In genomic region chr3:32947466-32948238, GRCh38 we compare ENCODE assay signal across 8 cellular contexts. TPM values are rescaled to one million over a fixed set of nuclear protein-coding genes. Genes with fewer than 3 reads are reported as not detected.
DNase-seq lines count a peak whose midpoint lies in the region; ATAC-seq and TF ChIP-seq lines count a peak whose summit lies in the region.

No MANE protein-coding gene starts in this region.

- H3K4me3 ChIP-seq in WERI-Rb-1 (ENCODE audit: low read depth, low read length) (no peak overlapping the region), breast epithelium (no peak overlapping the region)

- intact Hi-C loops in breast epithelium (cut with DNase I; ENCODE audit: low total_unique reads) = no loop called here

- in situ Hi-C loops in ACHN (cut with HindIII; ENCODE audit: low pct_ligation_motif_present, low pct_unique_long_range_greater_than_20kb, low sequenced_read_pairs) = no loop called here

- H3K36me3 ChIP-seq in WERI-Rb-1 (no peaks in the 10 kb centered on the region), breast epithelium (no peaks in the 10 kb centered on the region)

- H3K4me1 ChIP-seq in breast epithelium = no peaks in the 10 kb centered on the region

- no peak for TF ChIP-seq POLR2A in breast epithelium (IDR thresholded peaks at IDR 0.05)

- H3K9me3 ChIP-seq in WERI-Rb-1 (ENCODE audit: severe bottlenecking) (no peaks in the 10 kb centered on the region), breast epithelium (no peaks in the 10 kb centered on the region)

- ATAC-seq in GM18508 (IDR thresholded peaks at IDR 0.05; ENCODE audit: insufficient read depth, unreplicated experiment) = peak; percentile 83
- peak; percentile 77 for ATAC-seq in HG03045 (IDR thresholded peaks at IDR 0.05; ENCODE audit: unreplicated experiment)
- ATAC-seq in left lobe of liver = peak; percentile 99

- peak; percentile 81 for TF ChIP-seq CTCF in WERI-Rb-1 (IDR thresholded peaks at IDR 0.05; ENCODE audit: low read depth, low read length)
- peak in 2 of 3 donors; percentile 49 to 54 for TF ChIP-seq CTCF in breast epithelium (IDR thresholded peaks at IDR 0.05)

- peak; percentile 76 for DNase-seq in ACHN
- DNase-seq in NCI-H2227 (lab: John Stamatoyannopoulos, UW; ENCODE audit: unreplicated experiment) = peak; percentile 80
- peak; percentile 87 for DNase-seq in WERI-Rb-1
- DNase-seq in breast epithelium (ENCODE audit: low spot score in 2 of 2) = peak; percentile 29 to 79
- peak; percentile 87 for DNase-seq in left lobe of liver (ENCODE audit: low spot score)
- peak; percentile 93 to 97 for DNase-seq in stimulated activated CD4-positive, alpha-beta T cell treated with anti-CD3 and anti-CD28 coated beads, Interleukin-4, amount 100 ng/mL, for 48 hours (ENCODE audit: low read depth in 2 of 2)

- no peak overlapping the region for H3K27ac ChIP-seq in WERI-Rb-1
- no peak overlapping the region for H3K27ac ChIP-seq in breast epithelium

- H3K27me3 ChIP-seq in WERI-Rb-1 (ENCODE audit: insufficient read depth, low read depth, severe bottlenecking) = no peaks in the 10 kb centered on the region
- H3K27me3 ChIP-seq in breast epithelium = no peaks in the 10 kb centered on the region

RNA-seq across cellular contexts. Expression of gene CCR4, which starts 3.8 kb away (rescaled TPM):
- total RNA-seq in breast epithelium = under 1 TPM; 0.32 to 0.66 (median 0.44) TPM
- total RNA-seq in left lobe of liver = 0.33 TPM
